Comparison of ENCODE assay signal across 11 cellular contexts in the genomic region with DNA sequence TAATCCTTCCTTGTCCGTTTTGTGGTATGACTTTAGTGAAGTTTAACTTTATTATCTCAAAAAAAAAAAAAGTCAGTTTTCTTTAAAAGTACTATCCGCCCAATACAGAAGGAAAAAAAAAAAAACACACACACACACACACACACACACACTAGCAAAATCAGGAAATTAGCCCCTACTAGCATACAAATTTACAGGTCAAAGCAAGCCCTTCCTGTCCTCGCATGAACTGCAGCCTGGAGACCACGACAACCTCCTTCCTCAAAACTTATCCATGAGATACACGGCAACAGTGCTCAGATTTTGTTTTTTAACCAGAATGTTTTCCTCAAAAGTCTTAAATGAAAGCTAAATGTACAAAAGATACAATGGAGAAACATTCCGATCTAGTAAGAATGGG. TPM values are rescaled to one million over a fixed set of nuclear protein-coding genes. Genes with fewer than 3 reads are reported as not detected.
A peak's percentile ranks its signal among the peaks of the same experiment; 100 is the strongest.
DNase-seq lines count a peak whose midpoint lies in the region; ATAC-seq, FAIRE-seq and TF ChIP-seq lines count a peak whose summit lies in the region.
"Had no signal": no experiment of that assay in that cellular context is flagged by ENCODE, and none has a peak within 500 bp of the region (broad histone marks: within the 10 kb centered on the region; RNA-seq: fewer than 3 reads in every experiment).

No MANE protein-coding gene starts in this region.

- peaks cover 66% of the 10 kb centered on the region for H4K20me1 ChIP-seq in astrocyte (ENCODE audit: insufficient read depth, low read length)

- no peak for FAIRE-seq in astrocyte (lab: Jason Lieb, UNC)
- FAIRE-seq: H54, urothelium cell line had no signal

- no peak for ATAC-seq in CD4-positive, CD25-positive, alpha-beta regulatory T cell (ENCODE audit: low read depth in 2 of 2)
- no peak for ATAC-seq in GM21390 (IDR thresholded peaks at IDR 0.05; ENCODE audit: unreplicated experiment)
- ATAC-seq in GM19395 (IDR thresholded peaks at IDR 0.05; ENCODE audit: unreplicated experiment) = no peak

- DNase-seq in CD4-positive, CD25-positive, alpha-beta regulatory T cell = no peak
- DNase-seq in Kasumi-1 (lab: John Stamatoyannopoulos, UW) = peak; percentile 8 to 19
- DNase-seq in astrocyte (ENCODE audit: low read depth) = no peak
- DNase-seq in medulla oblongata (ENCODE audit: extremely low spot score) = peak; percentile 29
- no peak for DNase-seq in NCI-H1417 (lab: John Stamatoyannopoulos, UW)
- DNase-seq in SHP77 treated with DMSO at 0.1 percent for 48 hours (lab: John Stamatoyannopoulos, UW) = no peak

- peak overlapping the region in 2 of 4 donors; percentile 44 to 70 for H3K4me3 Mint-ChIP-seq in CD4-positive, CD25-positive, alpha-beta regulatory T cell
- no peak overlapping the region for H3K4me3 Mint-ChIP-seq in astrocyte (ENCODE audit: unreplicated experiment)

- H3K4me2 ChIP-seq in astrocyte (ENCODE audit: low read length) = peak overlapping the region; percentile 25
- H3K4me2 ChIP-seq: hepatocyte had no signal

- H3K27ac ChIP-seq in CD4-positive, CD25-positive, alpha-beta regulatory T cell (ENCODE audit: insufficient read depth, low read length, poor library complexity, severe bottlenecking) = peak overlapping the region; percentile 39
- no peak overlapping the region for H3K27ac ChIP-seq in astrocyte (ENCODE audit: low read depth, low read length)
- H3K27ac ChIP-seq: hepatocyte had no signal

- no peak overlapping the region for H2AFZ ChIP-seq in astrocyte (ENCODE audit: low read depth, low read length)
- H2AFZ ChIP-seq: hepatocyte had no signal

- peaks cover 12% of the 10 kb centered on the region for H3K4me1 ChIP-seq in CD4-positive, CD25-positive, alpha-beta regulatory T cell (ENCODE audit: control insufficient read depth, insufficient read depth, low read length, poor library complexity, severe bottlenecking)
- no peaks in the 10 kb centered on the region for H3K4me1 ChIP-seq in astrocyte (ENCODE audit: insufficient read depth, low read length)

- H3K27me3 Mint-ChIP-seq in CD4-positive, CD25-positive, alpha-beta regulatory T cell = no peaks in the 10 kb centered on the region
- no peaks in the 10 kb centered on the region for H3K27me3 Mint-ChIP-seq in astrocyte (ENCODE audit: low read depth, unreplicated experiment)

- peaks cover 41 to 71% (median 56%) of the 10 kb centered on the region in 4 donors for H3K4me1 Mint-ChIP-seq in CD4-positive, CD25-positive, alpha-beta regulatory T cell
- H3K4me1 Mint-ChIP-seq in astrocyte (ENCODE audit: low read depth, unreplicated experiment) = peaks cover 27% of the 10 kb centered on the region

- H3K9ac ChIP-seq in astrocyte (ENCODE audit: low read length) = no peak overlapping the region

- H3K9me3 ChIP-seq in CD4-positive, CD25-positive, alpha-beta regulatory T cell (ENCODE audit: control insufficient read depth in 2 of 2, low read length in 2 of 2) = no peaks in the 10 kb centered on the region
- no peaks in the 10 kb centered on the region for H3K9me3 ChIP-seq in astrocyte (ENCODE audit: insufficient read depth, low read depth, low read length)

- H3K36me3 ChIP-seq in CD4-positive, CD25-positive, alpha-beta regulatory T cell (ENCODE audit: control insufficient read depth, insufficient read depth, low read length) = peaks cover 7% of the 10 kb centered on the region
- H3K36me3 ChIP-seq in astrocyte (ENCODE audit: insufficient read depth, low read length) = no peaks in the 10 kb centered on the region

- peak overlapping the region; percentile 26 to 89 (median 82) for H3K27ac Mint-ChIP-seq in CD4-positive, CD25-positive, alpha-beta regulatory T cell
- H3K27ac Mint-ChIP-seq in astrocyte (ENCODE audit: unreplicated experiment) = no peak overlapping the region

- no peaks in the 10 kb centered on the region for H3K9me3 Mint-ChIP-seq in CD4-positive, CD25-positive, alpha-beta regulatory T cell
- no peaks in the 10 kb centered on the region for H3K9me3 Mint-ChIP-seq in astrocyte (ENCODE audit: unreplicated experiment)

- H3K36me3 Mint-ChIP-seq in CD4-positive, CD25-positive, alpha-beta regulatory T cell = peaks cover 11% of the 10 kb centered on the region
- no peaks in the 10 kb centered on the region for H3K36me3 Mint-ChIP-seq in astrocyte (ENCODE audit: low read depth, unreplicated experiment)

- peaks cover 96% of the 10 kb centered on the region for H3K79me2 ChIP-seq in astrocyte (ENCODE audit: insufficient read depth, low read length)

- TF ChIP-seq CTCF in astrocyte (IDR thresholded peaks at IDR 0.05; ENCODE audit: insufficient read depth, low read depth, low read length) = no peak

- no peaks in the 10 kb centered on the region for H3K27me3 ChIP-seq in CD4-positive, CD25-positive, alpha-beta regulatory T cell (ENCODE audit: control insufficient read depth, insufficient read depth, low read length)
- H3K27me3 ChIP-seq in astrocyte (ENCODE audit: insufficient read depth, low read length) = no peaks in the 10 kb centered on the region
- H3K27me3 ChIP-seq: hepatocyte had no signal

- H3K4me3 ChIP-seq in CD4-positive, CD25-positive, alpha-beta regulatory T cell (ENCODE audit: low read depth, low read length) = peak overlapping the region; percentile 10
- H3K4me3 ChIP-seq in astrocyte (ENCODE audit: insufficient read depth, low read depth, low read length) = no peak overlapping the region
- H3K4me3 ChIP-seq: hepatocyte had no signal

RNA-seq across cellular contexts. Expression of gene NCOR1, which starts 16.2 kb away (rescaled TPM):
- total RNA-seq in CD4-positive, CD25-positive, alpha-beta regulatory T cell = 216 TPM
- 10 to 100 TPM; 65.8 to 68.7 (median 67.0) TPM for polyA plus RNA-seq in CD4-positive, CD25-positive, alpha-beta regulatory T cell
- 119 and 121 TPM in 2 replicates for total RNA-seq in astrocyte

RNA-seq across cellular contexts. Expression of gene PIGL, which starts 17.9 kb away (rescaled TPM):
- total RNA-seq in CD4-positive, CD25-positive, alpha-beta regulatory T cell = 59.4 TPM
- polyA plus RNA-seq in CD4-positive, CD25-positive, alpha-beta regulatory T cell = 10 to 100 TPM in 3 of 4 donors, 1 to 10 TPM in 1; 8.7 to 12.0 (median 11.5) TPM
- total RNA-seq in astrocyte = 21.9 and 25.5 TPM in 2 replicates

Comparison
In these comparisons a context has a peak if more than half of its experiments do, and no peak if none do; other contexts are left out.
1. DNase-seq: peak in Kasumi-1 (2 of 2) and medulla oblongata (single experiment); none in CD4-positive, CD25-positive, alpha-beta regulatory T cell (0 of 3), astrocyte (single experiment), NCI-H1417 (0 of 3) and SHP77 treated with DMSO at 0.1 percent for 48 hours (single experiment).